Comparison of ENCODE assay signal across 1 cellular context in the genomic region with DNA sequence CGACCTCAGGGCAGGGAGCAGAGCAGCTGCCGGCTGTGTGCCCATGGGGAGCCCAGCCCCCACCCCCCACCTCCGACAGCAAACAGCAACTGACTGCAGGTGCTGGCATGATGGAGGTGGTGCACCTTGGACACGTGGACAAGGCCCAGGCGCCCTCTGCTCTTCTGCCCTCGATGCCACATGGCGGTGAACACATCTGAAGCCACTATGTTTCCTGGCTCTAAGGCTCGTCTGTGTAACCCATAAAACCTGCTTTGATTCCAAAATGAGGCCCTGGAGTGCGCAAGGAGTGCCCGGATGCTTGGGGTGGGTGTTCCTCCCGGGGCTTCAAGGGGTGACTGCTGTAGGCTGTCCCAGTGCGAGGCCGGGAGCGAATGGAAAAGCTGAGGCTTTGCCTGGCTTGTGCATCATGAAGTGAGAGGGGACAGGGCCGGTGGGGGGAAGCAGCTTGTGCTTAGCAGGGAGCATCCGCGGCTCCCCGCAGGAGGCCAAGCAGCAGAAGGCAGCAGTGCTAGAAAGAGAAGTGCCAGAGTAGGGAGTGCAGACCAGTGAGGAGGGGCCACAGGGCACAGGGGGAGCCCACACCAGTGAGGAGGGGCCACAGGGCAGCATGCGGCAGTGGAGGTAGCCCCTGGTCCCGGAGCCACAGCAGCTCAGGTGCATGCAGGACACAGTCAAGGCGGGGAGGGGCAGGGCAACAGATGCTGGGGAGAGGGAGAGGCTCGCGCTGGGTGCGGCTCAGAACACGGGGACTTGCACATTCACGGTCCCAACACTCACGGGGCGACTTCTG.
TF ChIP-seq lines count a peak whose summit lies in the region.

No MANE protein-coding gene starts in this region.

TF ChIP-seq in HepG2, 621 proteins besides CTCF, POLR2A, EP300 and RAD21:
- TF ChIP-seq, protein P1, sequence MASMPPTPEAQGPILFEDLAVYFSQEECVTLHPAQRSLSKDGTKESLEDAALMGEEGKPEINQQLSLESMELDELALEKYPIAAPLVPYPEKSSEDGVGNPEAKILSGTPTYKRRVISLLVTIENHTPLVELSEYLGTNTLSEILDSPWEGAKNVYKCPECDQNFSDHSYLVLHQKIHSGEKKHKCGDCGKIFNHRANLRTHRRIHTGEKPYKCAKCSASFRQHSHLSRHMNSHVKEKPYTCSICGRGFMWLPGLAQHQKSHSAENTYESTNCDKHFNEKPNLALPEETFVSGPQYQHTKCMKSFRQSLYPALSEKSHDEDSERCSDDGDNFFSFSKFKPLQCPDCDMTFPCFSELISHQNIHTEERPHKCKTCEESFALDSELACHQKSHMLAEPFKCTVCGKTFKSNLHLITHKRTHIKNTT (CRISPR knock-in tag; IDR thresholded peaks at IDR 0.05): no peak
- TF ChIP-seq ZNF124 (CRISPR knock-in tag; IDR thresholded peaks at IDR 0.05): no peak
- TF ChIP-seq, protein P2, sequence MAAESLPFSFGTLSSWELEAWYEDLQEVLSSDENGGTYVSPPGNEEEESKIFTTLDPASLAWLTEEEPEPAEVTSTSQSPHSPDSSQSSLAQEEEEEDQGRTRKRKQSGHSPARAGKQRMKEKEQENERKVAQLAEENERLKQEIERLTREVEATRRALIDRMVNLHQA (CRISPR knock-in tag; IDR thresholded peaks at IDR 0.05): no peak
